9 cellular contexts compared by ENCODE assay signal in genomic region chr2:217218269-217219140, GRCh38.
A peak's percentile ranks its signal among the peaks of the same experiment; 100 is the strongest.
DNase-seq lines count a peak whose midpoint lies in the region; ATAC-seq, FAIRE-seq and TF ChIP-seq lines count a peak whose summit lies in the region.
"Had no signal": no experiment of that assay in that cellular context is flagged by ENCODE, and none has a peak within 500 bp of the region (broad histone marks: within the 10 kb centered on the region; RNA-seq: fewer than 3 reads in every experiment).

No MANE protein-coding gene starts in this region.

- peak; percentile 91 for FAIRE-seq in GM12892 (lab: Jason Lieb, UNC)
- FAIRE-seq: colon had no signal

- H2AFZ ChIP-seq in IMR-90 (replicated peaks; ENCODE audit: low read length, poor library complexity) = peak overlapping the region; percentile 53

- no peaks in the 10 kb centered on the region for H4K20me1 ChIP-seq in IMR-90 (ENCODE audit: insufficient read depth, low read length)

- peak overlapping the region; percentile 96 for H3K4ac ChIP-seq in IMR-90 (ENCODE audit: low read depth, low read length)

- WGBS in IMR-90 (ENCODE audit: extremely low coverage in 2 of 2, insufficient read length in 1 of 2), 2 experiments = no CpG with 5 or more reads among the region's 5 CpGs

- peak overlapping the region; percentile 94 for H2AK5ac ChIP-seq in IMR-90 (ENCODE audit: low read depth, low read length)

- peaks cover 47% of the 10 kb centered on the region for H3K27me3 Mint-ChIP-seq in activated T-cell treated with anti-CD3 and anti-CD28 coated beads, Interleukin-2, amount 50 U/mL, for 72 hours (ENCODE audit: low read depth)

- DNase-seq in GM12892 (ENCODE audit: insufficient read length) (no peak), IMR-90 (peak; percentile 87), fibroblast of mammary gland (ENCODE audit: low read depth) (peak; percentile 79), left colon (no peak), NCI-H2171 treated with DMSO at 0.1 percent for 48 hours (lab: John Stamatoyannopoulos, UW) (no peak), DMS79 treated with DMSO at 0.1 percent for 48 hours (lab: John Stamatoyannopoulos, UW) (no peak)
- DNase-seq in activated T-cell treated with anti-CD3 and anti-CD28 coated beads, Interleukin-2, amount 50 U/mL, for 72 hours = no peak

- peak overlapping the region; percentile 99 for H4K5ac ChIP-seq in IMR-90 (ENCODE audit: low read depth, low read length)

- H3K27me3 ChIP-seq in IMR-90 (ENCODE audit: control insufficient read depth, insufficient read depth, low read length) = no peaks in the 10 kb centered on the region

- H3K9me3 Mint-ChIP-seq in activated T-cell treated with anti-CD3 and anti-CD28 coated beads, Interleukin-2, amount 50 U/mL, for 72 hours = no peaks in the 10 kb centered on the region

- H3K4me1 Mint-ChIP-seq in activated T-cell treated with anti-CD3 and anti-CD28 coated beads, Interleukin-2, amount 50 U/mL, for 72 hours (ENCODE audit: low read depth) = peaks cover 23% of the 10 kb centered on the region

- peaks cover 27% of the 10 kb centered on the region for H3K4me1 ChIP-seq in IMR-90 (ENCODE audit: control insufficient read depth, insufficient read depth, low read length)

- dilution Hi-C loops in IMR-90 (cut with HindIII; ENCODE audit: low sequenced_read_pairs, unreplicated experiment) = no loop called here

- H2BK5ac ChIP-seq in IMR-90 (ENCODE audit: low read depth, low read length, poor library complexity, severe bottlenecking) = peak overlapping the region; percentile 100

- TF ChIP-seq CTCF in IMR-90 (conservative IDR thresholded peaks at IDR 0.05; ENCODE audit: low read depth, low read length) (no peak), fibroblast of mammary gland (conservative IDR thresholded peaks at IDR 0.05; ENCODE audit: control insufficient read depth, insufficient read depth, low read depth, low read length) (no peak)

- H3K56ac ChIP-seq in IMR-90 (ENCODE audit: extremely low read depth, insufficient read depth, low read length) = peak overlapping the region; percentile 35; the same call in 1 of the 2 replicates

- peak overlapping the region; percentile 99 for H2BK20ac ChIP-seq in IMR-90 (ENCODE audit: low read depth, low read length)

- H3K9me3 ChIP-seq in IMR-90 (ENCODE audit: control insufficient read depth, insufficient read depth, low read length) = no peaks in the 10 kb centered on the region

- H3K9ac ChIP-seq in IMR-90 (ENCODE audit: low read depth, low read length) = peak overlapping the region; percentile 51; the same call in 1 of the 2 replicates

- ATAC-seq in GM21619 (IDR thresholded peaks at IDR 0.05; ENCODE audit: unreplicated experiment) = peak; percentile 52
- ATAC-seq in IMR-90 (ENCODE audit: low read depth) = peak; percentile 45
- ATAC-seq in left colon = no peak
- ATAC-seq in activated T-cell treated with anti-CD3 and anti-CD28 coated beads, Interleukin-2, amount 50 U/mL, for 72 hours (replicated peaks in 1 of 2) = no peak

- peak overlapping the region; percentile 34 for H2AK9ac ChIP-seq in IMR-90 (replicated peaks; ENCODE audit: low read depth, low read length, poor library complexity)

- CTCF ChIA-PET in IMR-90 (lab: Yijun Ruan, JAX) = interaction anchor here (0.8 to 1.3 kb wide), 4 partner anchors 12 to 495 kb away, joined by 3 read pairs; no protein-coding TSS in a partner anchor

- no peak for TF ChIP-seq POLR2A in GM12892 (IDR thresholded peaks at IDR 0.05; ENCODE audit: low read depth, low read length)
- no peak for TF ChIP-seq POLR2A in IMR-90 (IDR thresholded peaks at IDR 0.05; ENCODE audit: low read depth, low read length)

- peak overlapping the region; percentile 99 for H3K18ac ChIP-seq in IMR-90 (ENCODE audit: low read depth, low read length)

- peak overlapping the region; percentile 80 for H3K23ac ChIP-seq in IMR-90 (ENCODE audit: low read depth, low read length)

- no peak for TF ChIP-seq RAD21 in IMR-90 (IDR thresholded peaks at IDR 0.05; ENCODE audit: low read length)

- H2BK15ac ChIP-seq in IMR-90 (ENCODE audit: low read depth, low read length) = peak overlapping the region; percentile 94

- peaks cover 18% of the 10 kb centered on the region for H3K9me1 ChIP-seq in IMR-90 (ENCODE audit: insufficient read depth, low read length)

- H3K27ac ChIP-seq in IMR-90 (ENCODE audit: insufficient read depth, low read length) = peak overlapping the region; percentile 54

- intact Hi-C loops in IMR-90 (cut with micrococcal nuclease) (no loop called here), left colon (cut with DNase I, micrococcal nuclease) (no loop called here)

- BruUV-seq in IMR-90 (replicated peaks; lab: Mats Ljungman, UMichigan) = no TSS peak

- H4K91ac ChIP-seq in IMR-90 (ENCODE audit: insufficient read depth, low read depth, low read length) = peak overlapping the region; percentile 96

- POLR2A ChIA-PET in IMR-90 (lab: Charles Lee; ENCODE audit: unreplicated experiment) = interaction anchor here (0.9 kb wide), 1 partner anchor 59 kb away, joined by 3 read pairs; no protein-coding TSS in a partner anchor

- peaks cover 2 to 12% of the 10 kb centered on the region in 2 experiments; a peak in 3 of 4 replicates for H3K79me1 ChIP-seq in IMR-90 (ENCODE audit: low read depth in 1 of 2, low read length in 2 of 2)

- H2BK120ac ChIP-seq in IMR-90 (ENCODE audit: low read depth, low read length) = peak overlapping the region; percentile 100

- H4K8ac ChIP-seq in IMR-90 (ENCODE audit: low read depth in 2 of 2, low read length in 2 of 2) = peak overlapping the region; percentile 93 to 98

- in situ Hi-C loops in IMR-90 (cut with MboI; ENCODE audit: low sequenced_read_pairs) = no loop called here

- H3K36me3 ChIP-seq in IMR-90 (ENCODE audit: control insufficient read depth, insufficient read depth, low read length) = no peaks in the 10 kb centered on the region

- peak overlapping the region; percentile 93 for H3K14ac ChIP-seq in IMR-90 (replicated peaks; ENCODE audit: low read depth, low read length)

- H3K36me3 Mint-ChIP-seq in activated T-cell treated with anti-CD3 and anti-CD28 coated beads, Interleukin-2, amount 50 U/mL, for 72 hours (ENCODE audit: insufficient read depth in 2 of 2) = peaks cover 0 to 3% of the 10 kb centered on the region in 2 donors

- no peak overlapping the region for H3K4me3 Mint-ChIP-seq in activated T-cell treated with anti-CD3 and anti-CD28 coated beads, Interleukin-2, amount 50 U/mL, for 72 hours

- H3K4me3 ChIP-seq in IMR-90 (ENCODE audit: insufficient read depth, low read depth, low read length) (no peak overlapping the region), fibroblast of mammary gland (ENCODE audit: control insufficient read depth, low read depth, low read length) (no peak overlapping the region)

- no peak overlapping the region for H3K4me2 ChIP-seq in IMR-90 (ENCODE audit: low read depth, low read length)

- no peak overlapping the region for H3K27ac Mint-ChIP-seq in activated T-cell treated with anti-CD3 and anti-CD28 coated beads, Interleukin-2, amount 50 U/mL, for 72 hours

TF ChIP-seq in IMR-90, 13 proteins besides CTCF, POLR2A, EP300 and RAD21:
- TF ChIP-seq CEBPB (IDR thresholded peaks at IDR 0.05; ENCODE audit: low read depth, low read length) (peak; percentile 34; the same call in 1 of the 2 replicates), USF2 (IDR thresholded peaks at IDR 0.05; ENCODE audit: low read depth, low read length) (peak; percentile 39; the same call in 1 of the 2 replicates), FOS (IDR thresholded peaks at IDR 0.05; ENCODE audit: low read depth, low read length) (peak; percentile 40; the same call in 1 of the 2 replicates), NFE2L2 (IDR thresholded peaks at IDR 0.05; ENCODE audit: low read depth, low read length) (no peak), MAFK (IDR thresholded peaks at IDR 0.05; ENCODE audit: low read depth, low read length) (peak; percentile 57)

Comparison
In these comparisons a context has a peak if more than half of its experiments do, and no peak if none do; other contexts are left out.
1. DNase-seq: peak in IMR-90 (single experiment) and fibroblast of mammary gland (single experiment); none in GM12892 (single experiment), left colon (0 of 2), NCI-H2171 treated with DMSO at 0.1 percent for 48 hours (single experiment), activated T-cell treated with anti-CD3 and anti-CD28 coated beads, Interleukin-2, amount 50 U/mL, for 72 hours (0 of 2) and DMS79 treated with DMSO at 0.1 percent for 48 hours (single experiment).
2. ATAC-seq: peak in GM21619 (single experiment) and IMR-90 (single experiment); none in left colon (single experiment) and activated T-cell treated with anti-CD3 and anti-CD28 coated beads, Interleukin-2, amount 50 U/mL, for 72 hours (0 of 2).